ENCODE assay signal across 8 cellular contexts in genomic region chr20:48827880-48828733, GRCh38. TPM values are rescaled to one million over a fixed set of nuclear protein-coding genes. Genes with fewer than 3 reads are reported as not detected.
A peak's percentile ranks its signal among the peaks of the same experiment; 100 is the strongest.
DNase-seq lines count a peak whose midpoint lies in the region; ATAC-seq and TF ChIP-seq lines count a peak whose summit lies in the region.

Gene PREX1 (minus strand): TSS chr20:48827999. CDS start chr20:48827860, 139 bp downstream.

- no peaks in the 10 kb centered on the region for H3K27me3 ChIP-seq in CD4-positive, alpha-beta T cell (ENCODE audit: control insufficient read depth, insufficient read depth, low read length)
- H3K27me3 ChIP-seq in parathyroid adenoma (ENCODE audit: control insufficient read depth, insufficient read depth, low read length) (no peaks in the 10 kb centered on the region), thyroid gland (no peaks in the 10 kb centered on the region)

- H3K9me3 ChIP-seq in CD4-positive, alpha-beta T cell (ENCODE audit: control insufficient read depth, low read length): no peaks in the 10 kb centered on the region
- H3K9me3 ChIP-seq in parathyroid adenoma (ENCODE audit: control insufficient read depth, low read length) (no peaks in the 10 kb centered on the region), thyroid gland (no peaks in the 10 kb centered on the region)

- CTCF ChIA-PET in CD4-positive, alpha-beta T cell (lab: Charles Lee): interaction anchor here (0.9 to 1.4 kb wide), 4 partner anchors 68 to 170 kb away, joined by 3 to 4 read pairs (median 3); no protein-coding TSS in a partner anchor

- TF ChIP-seq POLR2A in thyroid gland (IDR thresholded peaks at IDR 0.05): peak in 1 of 2 donors; percentile 66

- H3K79me2 ChIP-seq in parathyroid adenoma: no peaks in the 10 kb centered on the region

- peak within 1 kb of the TSS; percentile 97 for H2AFZ ChIP-seq in parathyroid adenoma

- no peak for TF ChIP-seq CTCF in CD4-positive, alpha-beta T cell (IDR thresholded peaks at IDR 0.05)
- TF ChIP-seq CTCF in parathyroid adenoma (IDR thresholded peaks at IDR 0.05): no peak
- peak in 3 of 6 experiments; percentile 35 to 48 (median 42) for TF ChIP-seq CTCF in thyroid gland (IDR thresholded peaks at IDR 0.05)

- H3K36me3 Mint-ChIP-seq in CD4-positive, alpha-beta T cell (ENCODE audit: low read depth): peaks cover 7% of the 10 kb centered on the region
- peaks cover 15 to 18% of the 10 kb centered on the region in 2 donors for H3K36me3 Mint-ChIP-seq in activated naive CD4-positive, alpha-beta T cell treated with anti-CD3 and anti-CD28 coated beads, Interleukin-2, amount 50 U/mL, for 72 hours

- H3K27me3 Mint-ChIP-seq in CD4-positive, alpha-beta T cell: peaks cover 10% of the 10 kb centered on the region

- H3K4me1 ChIP-seq in parathyroid adenoma (peaks cover 6% of the 10 kb centered on the region), thyroid gland (peaks cover 24 to 60% of the 10 kb centered on the region in 2 donors)

- peak; percentile 50 to 84 (median 76) for DNase-seq in CD4-positive, alpha-beta T cell
- DNase-seq in HT1080 (ENCODE audit: low read depth) (peak; percentile 69), SKM-1 treated with dmso at 0.1 percent for 144 hours (lab: John Stamatoyannopoulos, UW; ENCODE audit: unreplicated experiment) (peak; percentile 76), Right ventricle myocardium superior (peak; percentile 90), thyroid gland (peak; percentile 87)
- peak; percentile 64 to 81 for DNase-seq in activated naive CD4-positive, alpha-beta T cell treated with anti-CD3 and anti-CD28 coated beads, Interleukin-2, amount 50 U/mL, for 72 hours (ENCODE audit: low spot score in 2 of 2)

- H3K4me2 ChIP-seq in parathyroid adenoma (ENCODE audit: low read length): peak within 1 kb of the TSS; percentile 63

- H3K4me3 ChIP-seq in parathyroid adenoma (ENCODE audit: low read depth, low read length) (peak within 1 kb of the TSS; percentile 54), thyroid gland (replicated peaks in 1 of 3) (peak within 1 kb of the TSS; percentile 49 to 71 (median 57))

- H3K9ac ChIP-seq in parathyroid adenoma: no peak within 1 kb of the TSS

- peak within 1 kb of the TSS; percentile 56 for H3K27ac ChIP-seq in CD4-positive, alpha-beta T cell (ENCODE audit: low read depth, low read length)
- H3K27ac ChIP-seq in parathyroid adenoma: peak within 1 kb of the TSS; percentile 60
- H3K27ac ChIP-seq in thyroid gland: peak within 1 kb of the TSS; percentile 65 to 78 (median 74)

- ATAC-seq in CD4-positive, alpha-beta T cell (ENCODE audit: poor library complexity): peak; percentile 66
- ATAC-seq in GM19397 (IDR thresholded peaks at IDR 0.05; ENCODE audit: unreplicated experiment) (peak; percentile 61), Right ventricle myocardium superior (ENCODE audit: poor library complexity) (peak; percentile 80)
- peak; percentile 3 to 57 for ATAC-seq in activated naive CD4-positive, alpha-beta T cell treated with anti-CD3 and anti-CD28 coated beads, Interleukin-2, amount 50 U/mL, for 72 hours

- peak within 1 kb of the TSS; percentile 84 for H3K27ac Mint-ChIP-seq in CD4-positive, alpha-beta T cell
- peak within 1 kb of the TSS; percentile 86 to 92 for H3K27ac Mint-ChIP-seq in activated naive CD4-positive, alpha-beta T cell treated with anti-CD3 and anti-CD28 coated beads, Interleukin-2, amount 50 U/mL, for 72 hours

- intact Hi-C loops in CD4-positive, alpha-beta T cell (cut with DNase I, micrococcal nuclease): loop anchor here (5.0 to 10.0 kb wide), 3 partner anchors 77 to 884 kb away; partner anchors contain the start of gene B4GALT5 (in 1 of the 2)
- intact Hi-C loops in Right ventricle myocardium superior (cut with DNase I) (loop anchor here (5.0 kb wide), 1 partner anchor 146 kb away; no protein-coding TSS in a partner anchor), thyroid gland (cut with DNase I) (loop anchor here (5.0 kb wide), 1 partner anchor 146 kb away; no protein-coding TSS in a partner anchor)

- H3K4me1 Mint-ChIP-seq in CD4-positive, alpha-beta T cell (ENCODE audit: low read depth): peaks cover 41% of the 10 kb centered on the region

- H3K36me3 ChIP-seq in parathyroid adenoma (ENCODE audit: control insufficient read depth, insufficient read depth, low read length): no peaks in the 10 kb centered on the region
- no peaks in the 10 kb centered on the region for H3K36me3 ChIP-seq in thyroid gland

- 4 to 5% methylated on average over 21 to 23 of the region's 122 CpGs for WGBS in thyroid gland, 2 donors

- POLR2A ChIA-PET in CD4-positive, alpha-beta T cell (lab: Charles Lee): interaction anchor here (0.8 to 3.3 kb wide), 4 partner anchors 10 to 78 kb away, joined by 3 to 18 read pairs (median 3); no protein-coding TSS in a partner anchor

- no peaks in the 10 kb centered on the region for H3K9me3 Mint-ChIP-seq in CD4-positive, alpha-beta T cell
- no peaks in the 10 kb centered on the region for H3K9me3 Mint-ChIP-seq in activated naive CD4-positive, alpha-beta T cell treated with anti-CD3 and anti-CD28 coated beads, Interleukin-2, amount 50 U/mL, for 72 hours

- peak within 1 kb of the TSS; percentile 97 for H3K4me3 Mint-ChIP-seq in CD4-positive, alpha-beta T cell

RNA-seq across cellular contexts. Expression of gene PREX1, which starts in this region (rescaled TPM):
- 10 to 100 TPM; 73.9 to 74.5 TPM for total RNA-seq in CD4-positive, alpha-beta T cell
- total RNA-seq in HT1080 (2014; rRNA removed; shearing (Covaris generic)): 32.6 and 36.3 TPM in 2 replicates
- polyA plus RNA-seq in HT1080 (2015; cell fraction: cytosol; rRNA removed): 24.7 TPM in 2 replicates
- polyA plus RNA-seq in HT1080 (2015; cell fraction: nucleus; rRNA removed): 21.9 and 25.8 TPM in 2 replicates
- total RNA-seq in activated naive CD4-positive, alpha-beta T cell treated with anti-CD3 and anti-CD28 coated beads, Interleukin-2, amount 50 U/mL, for 72 hours: 10 to 100 TPM; 30.6 to 51.8 TPM
- total RNA-seq in Right ventricle myocardium superior: 10.3 TPM
- total RNA-seq in thyroid gland: 10 to 100 TPM; 10.2 to 42.7 (median 18.7) TPM

Comparison
In these comparisons a context has a peak if more than half of its experiments do, and no peak if none do; other contexts are left out.
1. Peak in every context shown above with its lines: DNase-seq, ATAC-seq, H3K4me3 ChIP-seq and H3K27ac ChIP-seq.
2. ATAC-seq: peak in every context shown above with its lines; median percentile 80 in Right ventricle myocardium superior; 66 in CD4-positive, alpha-beta T cell; 61 in GM19397; 30 in activated naive CD4-positive, alpha-beta T cell treated with anti-CD3 and anti-CD28 coated beads, Interleukin-2, amount 50 U/mL, for 72 hours.